Comparison of ENCODE assay signal across 24 cellular contexts in the genomic region with DNA sequence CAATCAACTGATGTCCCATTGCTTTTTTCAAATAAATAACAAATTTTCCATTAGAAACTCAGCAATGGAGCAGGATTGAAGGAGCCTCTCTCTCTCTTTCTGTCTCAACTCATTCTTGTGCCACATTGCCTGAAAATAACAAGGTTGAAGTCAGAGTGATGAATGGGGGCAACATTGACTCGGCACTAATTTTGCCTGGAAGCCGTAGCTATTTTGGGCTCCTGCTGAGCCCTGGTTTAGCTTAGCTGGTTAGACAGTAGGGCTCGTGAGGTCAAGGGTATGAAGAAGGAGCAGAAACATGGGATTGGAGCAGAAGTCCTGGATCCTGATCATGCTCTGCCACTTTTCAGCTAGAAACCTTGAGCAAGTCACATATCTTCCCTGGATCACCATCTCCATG. TPM values are rescaled to one million over a fixed set of nuclear protein-coding genes. Genes with fewer than 3 reads are reported as not detected.
DNase-seq lines count a peak whose midpoint lies in the region; ATAC-seq, FAIRE-seq and TF ChIP-seq lines count a peak whose summit lies in the region.
"Had no signal": no experiment of that assay in that cellular context is flagged by ENCODE, and none has a peak within 500 bp of the region (broad histone marks: within the 10 kb centered on the region; RNA-seq: fewer than 3 reads in every experiment).

No MANE protein-coding gene starts in this region.

- H3K79me2 ChIP-seq in K562 (ENCODE audit: control insufficient read depth, insufficient read depth, low read length) (no peaks in the 10 kb centered on the region), trophoblast cell (ENCODE audit: control insufficient read depth, insufficient read depth, low read length, poor library complexity) (no peaks in the 10 kb centered on the region)

- H3K9ac ChIP-seq in K562 (ENCODE audit: insufficient read depth in 1 of 2, low read depth in 2 of 2, low read length in 2 of 2) (no peak overlapping the region), trophoblast cell (ENCODE audit: low read length) (no peak overlapping the region)
- H3K9ac ChIP-seq: BLaER1 treated with 17β-estradiol and CSF1 and Interleukin-3, amounts not matched to agents 10 nM and 100 nM had no signal

- no peak overlapping the region for H4K8ac ChIP-seq in trophoblast cell (ENCODE audit: low read depth, low read length)

- no peak overlapping the region for H3K4ac ChIP-seq in trophoblast cell (ENCODE audit: low read depth, low read length)

- H2BK12ac ChIP-seq in trophoblast cell (ENCODE audit: low read length): no peak overlapping the region

- no peaks in the 10 kb centered on the region; a peak in 1 of 5 replicates for H3K4me1 ChIP-seq in K562 (replicated peaks in 1 of 2; ENCODE audit: control insufficient read depth in 2 of 2, insufficient read depth in 2 of 2, low read length in 2 of 2)
- peaks cover 0 to 52% (median 41%) of the 10 kb centered on the region in 4 donors for H3K4me1 ChIP-seq in esophagus muscularis mucosa
- H3K4me1 ChIP-seq in trophoblast cell (ENCODE audit: control insufficient read depth in 1 of 2, insufficient read depth in 2 of 2, low read length in 2 of 2): no peaks in the 10 kb centered on the region
- peaks cover 50 to 70% of the 10 kb centered on the region in 2 donors for H3K4me1 ChIP-seq in thyroid gland
- H3K4me1 ChIP-seq: A549; BLaER1 treated with 17β-estradiol and CSF1 and Interleukin-3, amounts not matched to agents 10 nM and 100 nM; Caco-2 had no signal

- H3K9me3 Mint-ChIP-seq in type B pancreatic cell: no peaks in the 10 kb centered on the region
- H3K9me3 Mint-ChIP-seq: CD4-positive, alpha-beta T cell; CD8-positive, alpha-beta T cell had no signal

- H3K4me2 ChIP-seq in K562 (ENCODE audit: insufficient read depth, low read length) (no peak overlapping the region), trophoblast cell (ENCODE audit: low read length) (no peak overlapping the region)
- H3K4me2 ChIP-seq: A549; BLaER1 treated with 17β-estradiol and CSF1 and Interleukin-3, amounts not matched to agents 10 nM and 100 nM had no signal

- H3K36me3 ChIP-seq in K562 (ENCODE audit: control insufficient read depth, insufficient read depth, low read length): no peaks in the 10 kb centered on the region
- H3K36me3 ChIP-seq in esophagus muscularis mucosa: peaks cover 0 to 9% (median 0%) of the 10 kb centered on the region in 4 donors
- no peaks in the 10 kb centered on the region for H3K36me3 ChIP-seq in trophoblast cell (ENCODE audit: control insufficient read depth in 1 of 2, insufficient read depth in 2 of 2, low read length in 2 of 2)
- no peaks in the 10 kb centered on the region for H3K36me3 ChIP-seq in thyroid gland
- H3K36me3 ChIP-seq: BLaER1 treated with 17β-estradiol and CSF1 and Interleukin-3, amounts not matched to agents 10 nM and 100 nM had no signal

- peaks cover 24% of the 10 kb centered on the region for H3K27me3 Mint-ChIP-seq in type B pancreatic cell

- H2AFZ ChIP-seq in K562 (ENCODE audit: low read depth, low read length) (no peak overlapping the region), trophoblast cell (ENCODE audit: insufficient read depth, low read length, poor library complexity) (no peak overlapping the region)

- H3K9me3 ChIP-seq in K562 (replicated peaks; ENCODE audit: control insufficient read depth, insufficient read depth, low read depth, low read length): no peaks in the 10 kb centered on the region
- no peaks in the 10 kb centered on the region for H3K9me3 ChIP-seq in esophagus muscularis mucosa
- no peaks in the 10 kb centered on the region for H3K9me3 ChIP-seq in trophoblast cell (ENCODE audit: insufficient read depth, low read depth, low read length)
- H3K9me3 ChIP-seq in thyroid gland: no peaks in the 10 kb centered on the region
- H3K9me3 ChIP-seq: A549; BLaER1 treated with 17β-estradiol and CSF1 and Interleukin-3, amounts not matched to agents 10 nM and 100 nM; Caco-2 had no signal

- H3K27ac ChIP-seq in K562 (ENCODE audit: extremely low read depth, low read depth, low read length) (no peak overlapping the region), esophagus muscularis mucosa (replicated peaks in 1 of 4) (peak overlapping the region; percentile 39 to 67 (median 60)), trophoblast cell (ENCODE audit: low read depth, low read length) (no peak overlapping the region), thyroid gland (peak overlapping the region; percentile 87 to 92 (median 91))
- H3K27ac ChIP-seq: 22Rv1; A549; BLaER1 treated with 17β-estradiol and CSF1 and Interleukin-3, amounts not matched to agents 10 nM and 100 nM; C4-2B had no signal

- H3K18ac ChIP-seq in trophoblast cell (ENCODE audit: low read length): no peak overlapping the region

- H3K27me3 ChIP-seq in K562 (ENCODE audit: control insufficient read depth in 2 of 2, insufficient read depth in 2 of 2, low read length in 2 of 2) (no peaks in the 10 kb centered on the region; a peak in 1 of 5 replicates), esophagus muscularis mucosa (no peaks in the 10 kb centered on the region), trophoblast cell (ENCODE audit: insufficient read depth, low read length) (no peaks in the 10 kb centered on the region), thyroid gland (no peaks in the 10 kb centered on the region)
- H3K27me3 ChIP-seq: BLaER1 treated with 17β-estradiol and CSF1 and Interleukin-3, amounts not matched to agents 10 nM and 100 nM had no signal

- no peaks in the 10 kb centered on the region for H3K9me1 ChIP-seq in K562 (ENCODE audit: control insufficient read depth, insufficient read depth, low read length)

- H3K4me3 Mint-ChIP-seq in type B pancreatic cell: no peak overlapping the region
- H3K4me3 Mint-ChIP-seq: B cell; CD4-positive, alpha-beta T cell; CD8-positive, alpha-beta T cell had no signal

- intact Hi-C loops in K562 (cut with micrococcal nuclease) (no loop called here), esophagus muscularis mucosa (cut with DNase I) (no loop called here), thyroid gland (cut with DNase I) (no loop called here)

- 18% methylated on average over 3 of the region's 3 CpGs for WGBS in K562 (ENCODE audit: insufficient coverage, low coverage, missing lambda C conversion rate)
- WGBS in esophagus muscularis mucosa: 19% methylated on average over 3 of the region's 3 CpGs
- no CpG with 5 or more reads among the region's 3 CpGs for WGBS in trophoblast cell (ENCODE audit: extremely low coverage, insufficient coverage, insufficient read length)
- WGBS in thyroid gland, 2 donors: 68 to 90% methylated on average over 3 of the region's 3 CpGs

- no peak overlapping the region for H3K14ac ChIP-seq in trophoblast cell (ENCODE audit: low read length)

- H3K27ac Mint-ChIP-seq in type B pancreatic cell: no peak overlapping the region
- H3K27ac Mint-ChIP-seq: B cell; CD4-positive, alpha-beta T cell; CD8-positive, alpha-beta T cell had no signal

- no peak for TF ChIP-seq RAD21 in K562 (CRISPR knock-in tag; conservative IDR thresholded peaks at IDR 0.05 in 1 of 2, IDR thresholded peaks at IDR 0.05 in 1 of 2)

- H4K12ac ChIP-seq in trophoblast cell (ENCODE audit: low read depth, low read length): no peak overlapping the region

- H3K4me1 Mint-ChIP-seq in type B pancreatic cell (ENCODE audit: unreplicated experiment): no peaks in the 10 kb centered on the region
- H3K4me1 Mint-ChIP-seq: B cell had no signal

- H3K79me1 ChIP-seq in trophoblast cell (ENCODE audit: low read length): no peaks in the 10 kb centered on the region

- CTCF ChIA-PET in K562 (lab: Yijun Ruan, JAX; ENCODE audit: low intra/inter-chr PET ratio): no interaction called here

- TF ChIP-seq EP300 in K562 (IDR thresholded peaks at IDR 0.05; ENCODE audit: low read length): no peak
- no peak for TF ChIP-seq EP300 in esophagus muscularis mucosa (IDR thresholded peaks at IDR 0.05)

- DNase-seq in K562 (ENCODE audit: extremely low read depth in 1 of 4, low spot score in 3 of 4): no peak
- DNase-seq in esophagus muscularis mucosa (ENCODE audit: extremely low spot score): no peak
- DNase-seq in trophoblast cell: no peak
- DNase-seq in thyroid gland: no peak
- no peak for DNase-seq in iPS-NIHi11 (ENCODE audit: low spot score)
- no peak for DNase-seq in type B pancreatic cell (ENCODE audit: extremely low spot score, unreplicated experiment)
- DNase-seq: AML-193; Caco-2; Calu3; CD4-positive, alpha-beta T cell; CD8-positive, alpha-beta T cell; DMS79 treated with DMSO at 0.1 percent for 48 hours; GF-D8 had no signal

- H3K36me3 Mint-ChIP-seq in type B pancreatic cell: no peaks in the 10 kb centered on the region
- H3K36me3 Mint-ChIP-seq: CD8-positive, alpha-beta T cell had no signal

- H3K23ac ChIP-seq in trophoblast cell (ENCODE audit: low read length): peak overlapping the region; percentile 17

- BruUV-seq in K562 (replicated peaks; lab: Mats Ljungman, UMichigan): no TSS peak

- no peak overlapping the region for H4K91ac ChIP-seq in trophoblast cell (ENCODE audit: low read depth, low read length)

- in situ Hi-C loops in K562 (cut with MboI): no loop called here

- TF ChIP-seq CTCF in K562 (IDR thresholded peaks at IDR 0.05 in 2 of 3, conservative IDR thresholded peaks at IDR 0.05 in 1 of 3; ENCODE audit: insufficient read depth in 2 of 3, low read depth in 1 of 3, low read length in 3 of 3) (no peak), esophagus muscularis mucosa (IDR thresholded peaks at IDR 0.05) (no peak), thyroid gland (IDR thresholded peaks at IDR 0.05) (no peak), type B pancreatic cell (conservative IDR thresholded peaks at IDR 0.05) (no peak)

- TF ChIP-seq POLR2A in K562 (conservative IDR thresholded peaks at IDR 0.05) (no peak), esophagus muscularis mucosa (IDR thresholded peaks at IDR 0.05; ENCODE audit: low read depth) (no peak), thyroid gland (IDR thresholded peaks at IDR 0.05) (no peak)

- no peak for ATAC-seq in K562
- no peak for ATAC-seq in GM18861 (IDR thresholded peaks at IDR 0.05; ENCODE audit: unreplicated experiment)
- ATAC-seq: A549; CD8-positive, alpha-beta T cell had no signal

- POLR2A ChIA-PET in K562 (lab: Yijun Ruan, JAX): interaction anchor here (0.6 to 1.2 kb wide), 2 partner anchors 14 to 475 kb away, joined by 3 to 4 read pairs; no protein-coding TSS in a partner anchor

- no peak overlapping the region for H2AK5ac ChIP-seq in trophoblast cell (ENCODE audit: low read length)

- no peak for FAIRE-seq in K562 (lab: Jason Lieb, UNC)
- FAIRE-seq: A549, D721Med, G401.6, GM12891 had no signal

- H4K20me1 ChIP-seq in K562 (replicated peaks; ENCODE audit: control insufficient read depth, insufficient read depth, low read length): no peaks in the 10 kb centered on the region
- H4K20me1 ChIP-seq: BLaER1 treated with 17β-estradiol and CSF1 and Interleukin-3, amounts not matched to agents 10 nM and 100 nM had no signal

- no peak overlapping the region for H2BK5ac ChIP-seq in trophoblast cell (ENCODE audit: low read depth, low read length, poor library complexity)

- H3K4me3 ChIP-seq in K562: no peak overlapping the region
- no peak overlapping the region for H3K4me3 ChIP-seq in esophagus muscularis mucosa
- no peak overlapping the region for H3K4me3 ChIP-seq in trophoblast cell (ENCODE audit: low read depth, low read length)
- no peak overlapping the region for H3K4me3 ChIP-seq in thyroid gland (replicated peaks in 1 of 3)
- H3K4me3 ChIP-seq: A549; BLaER1 treated with 17β-estradiol and CSF1 and Interleukin-3, amounts not matched to agents 10 nM and 100 nM had no signal

- no peak overlapping the region for H2BK120ac ChIP-seq in trophoblast cell (ENCODE audit: insufficient read depth, low read length, poor library complexity)

RNA-seq across cellular contexts. Expression of a gene that starts 38.9 kb away (rescaled TPM):
- 0.65 and 4.6 TPM in 2 replicates for total RNA-seq in K562 (2011; cell fraction: chromatin; rRNA removed; ENCODE audit: low replicate concordance)
- total RNA-seq in K562 (2011; cell fraction: nucleolus; rRNA removed): 0.33 and 1.8 TPM in 2 replicates
- 2.8 and 3.4 TPM in 2 replicates for total RNA-seq in K562 (2011; cell fraction: nucleoplasm; rRNA removed)
- total RNA-seq in K562 (2014; rRNA removed) (4.0 and 4.9 TPM in 2 replicates), K562 (2014; rRNA removed; fragmentation: Illumina TruSeq; extraction: Trizol) (3.0 TPM in 2 replicates), K562 (2015; rRNA removed; fragmentation: Illumina TruSeq; extraction: Trizol) (13.9 and 14.1 TPM in 2 replicates), K562 (2021) (4.0 and 5.0 TPM in 2 replicates), esophagus muscularis mucosa (10 to 100 TPM; 24.7 to 47.9 (median 30.4) TPM), thyroid gland (100 to 1,000 TPM in 1 of 4 donors, 10 to 100 TPM in 3; 35.5 to 117 (median 81.4) TPM), type B pancreatic cell (ENCODE audit: low replicate concordance) (5.0 and 72.9 TPM in 2 replicates)
- polyA plus RNA-seq in K562 (2011; rRNA removed) (0.88 and 0.91 TPM in 2 replicates), K562 (2014; fragmentation: Illumina TruSeq; extraction: Trizol) (2.8 and 5.2 TPM in 2 replicates), K562 (2014; fragmentation: Nextera tagmentation; extraction: Ambion mirVana) (under 1 TPM; 0.72 to 0.89 TPM), K562 (2014; rRNA removed) (4.1 and 6.0 TPM in 2 replicates)
- 0.15 and 0.38 TPM in 2 replicates for polyA plus RNA-seq in K562 (2011; cell fraction: cytosol; rRNA removed)
- 0.50 and 1.4 TPM in 2 replicates for polyA plus RNA-seq in K562 (2011; cell fraction: nucleus; rRNA removed)
- 9.3 and 12.5 TPM in 2 replicates for polyA plus RNA-seq in K562 (2012)
- polyA minus RNA-seq in K562 (2011; rRNA and poly(A)+ RNA removed): 0.11 and 0.57 TPM in 2 replicates
- 1.2 TPM in 1 of 2 replicates, not detected in the other for polyA minus RNA-seq in K562 (2011; cell fraction: cytosol; rRNA and poly(A)+ RNA removed)
- 0.67 and 3.7 TPM in 2 replicates for polyA minus RNA-seq in K562 (2011; cell fraction: nucleus; rRNA and poly(A)+ RNA removed)
- 0.03 and 0.08 TPM in 2 replicates for polyA plus RNA-seq in trophoblast cell (2013)
- total RNA-seq: A172; Caco-2; Calu3; CD4-positive, alpha-beta T cell; CD8-positive, alpha-beta T cell had no signal
- polyA plus RNA-seq: A549, BJ had no signal

Comparison
In these comparisons a context has a peak if more than half of its experiments do, and no peak if none do; other contexts are left out.
1. H3K27ac ChIP-seq: peak in esophagus muscularis mucosa (4 of 4) and thyroid gland (3 of 3); none in K562 (single experiment) and trophoblast cell (single experiment).